1 cellular context compared by ENCODE assay signal in genomic region chr7:50761722-50762121, GRCh38.
TF ChIP-seq lines count a peak whose summit lies in the region.

No MANE protein-coding gene starts in this region.

TF ChIP-seq in WTC11, 78 proteins besides CTCF, POLR2A, EP300 and RAD21 (continued from another document):
- TF ChIP-seq, protein P1, sequence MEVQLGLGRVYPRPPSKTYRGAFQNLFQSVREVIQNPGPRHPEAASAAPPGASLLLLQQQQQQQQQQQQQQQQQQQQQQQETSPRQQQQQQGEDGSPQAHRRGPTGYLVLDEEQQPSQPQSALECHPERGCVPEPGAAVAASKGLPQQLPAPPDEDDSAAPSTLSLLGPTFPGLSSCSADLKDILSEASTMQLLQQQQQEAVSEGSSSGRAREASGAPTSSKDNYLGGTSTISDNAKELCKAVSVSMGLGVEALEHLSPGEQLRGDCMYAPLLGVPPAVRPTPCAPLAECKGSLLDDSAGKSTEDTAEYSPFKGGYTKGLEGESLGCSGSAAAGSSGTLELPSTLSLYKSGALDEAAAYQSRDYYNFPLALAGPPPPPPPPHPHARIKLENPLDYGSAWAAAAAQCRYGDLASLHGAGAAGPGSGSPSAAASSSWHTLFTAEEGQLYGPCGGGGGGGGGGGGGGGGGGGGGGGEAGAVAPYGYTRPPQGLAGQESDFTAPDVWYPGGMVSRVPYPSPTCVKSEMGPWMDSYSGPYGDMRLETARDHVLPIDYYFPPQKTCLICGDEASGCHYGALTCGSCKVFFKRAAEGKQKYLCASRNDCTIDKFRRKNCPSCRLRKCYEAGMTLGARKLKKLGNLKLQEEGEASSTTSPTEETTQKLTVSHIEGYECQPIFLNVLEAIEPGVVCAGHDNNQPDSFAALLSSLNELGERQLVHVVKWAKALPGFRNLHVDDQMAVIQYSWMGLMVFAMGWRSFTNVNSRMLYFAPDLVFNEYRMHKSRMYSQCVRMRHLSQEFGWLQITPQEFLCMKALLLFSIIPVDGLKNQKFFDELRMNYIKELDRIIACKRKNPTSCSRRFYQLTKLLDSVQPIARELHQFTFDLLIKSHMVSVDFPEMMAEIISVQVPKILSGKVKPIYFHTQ (CRISPR knock-in tag; IDR thresholded peaks at IDR 0.05) = no peak
- TF ChIP-seq OVOL2 (CRISPR knock-in tag; IDR thresholded peaks at IDR 0.05; ENCODE audit: borderline replicate concordance) (no peak), NR3C1 (CRISPR knock-in tag; conservative IDR thresholded peaks at IDR 0.05; ENCODE audit: low read depth) (no peak), ZNF317 (CRISPR knock-in tag; IDR thresholded peaks at IDR 0.05; ENCODE audit: borderline replicate concordance, low read depth) (no peak), MXD4 (CRISPR knock-in tag; IDR thresholded peaks at IDR 0.05; ENCODE audit: borderline replicate concordance) (no peak), USF1 (CRISPR knock-in tag; IDR thresholded peaks at IDR 0.05) (no peak), AFF4 (CRISPR knock-in tag; IDR thresholded peaks at IDR 0.05; ENCODE audit: borderline replicate concordance) (no peak), ZNF423 (CRISPR knock-in tag; IDR thresholded peaks at IDR 0.05) (no peak), ZNF671 (CRISPR knock-in tag; IDR thresholded peaks at IDR 0.05) (no peak), ELF4 (CRISPR knock-in tag; IDR thresholded peaks at IDR 0.05; ENCODE audit: low read depth) (no peak), SP1 (CRISPR knock-in tag; conservative IDR thresholded peaks at IDR 0.05) (no peak)
- TF ChIP-seq, protein P2, sequence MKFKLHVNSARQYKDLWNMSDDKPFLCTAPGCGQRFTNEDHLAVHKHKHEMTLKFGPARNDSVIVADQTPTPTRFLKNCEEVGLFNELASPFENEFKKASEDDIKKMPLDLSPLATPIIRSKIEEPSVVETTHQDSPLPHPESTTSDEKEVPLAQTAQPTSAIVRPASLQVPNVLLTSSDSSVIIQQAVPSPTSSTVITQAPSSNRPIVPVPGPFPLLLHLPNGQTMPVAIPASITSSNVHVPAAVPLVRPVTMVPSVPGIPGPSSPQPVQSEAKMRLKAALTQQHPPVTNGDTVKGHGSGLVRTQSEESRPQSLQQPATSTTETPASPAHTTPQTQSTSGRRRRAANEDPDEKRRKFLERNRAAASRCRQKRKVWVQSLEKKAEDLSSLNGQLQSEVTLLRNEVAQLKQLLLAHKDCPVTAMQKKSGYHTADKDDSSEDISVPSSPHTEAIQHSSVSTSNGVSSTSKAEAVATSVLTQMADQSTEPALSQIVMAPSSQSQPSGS (CRISPR knock-in tag; IDR thresholded peaks at IDR 0.05; ENCODE audit: borderline replicate concordance, low read depth) = no peak
TF ChIP-seq in WTC11: peak in this region for 0.
